ENCODE assay signal across 8 cellular contexts in the genomic region with DNA sequence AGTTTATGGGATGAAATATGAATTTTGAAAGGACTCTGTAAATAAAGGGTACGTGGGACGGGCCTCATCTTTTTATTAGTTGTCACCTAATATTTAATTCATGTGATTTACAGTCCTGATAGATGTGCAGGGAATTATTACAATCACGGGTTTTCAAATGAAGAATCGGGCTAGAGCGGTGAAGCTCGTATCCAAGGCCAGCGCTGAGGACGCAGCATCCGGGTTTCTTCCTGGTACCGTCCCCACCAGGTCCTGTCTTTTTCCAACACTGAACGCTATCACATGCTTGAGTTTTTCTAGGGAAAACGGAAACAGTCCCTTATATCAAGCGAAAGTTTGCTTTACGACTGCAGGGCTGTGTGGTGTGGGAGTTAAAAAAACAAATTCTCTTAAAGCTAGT. TPM values are rescaled to one million over a fixed set of nuclear protein-coding genes. Genes with fewer than 3 reads are reported as not detected.
A peak's percentile ranks its signal among the peaks of the same experiment; 100 is the strongest.
DNase-seq lines count a peak whose midpoint lies in the region; ATAC-seq, FAIRE-seq and TF ChIP-seq lines count a peak whose summit lies in the region.

No MANE protein-coding gene starts in this region.

- H3K36me3 ChIP-seq in Panc1 (ENCODE audit: control insufficient read depth, insufficient read depth, low read length) (no peaks in the 10 kb centered on the region; the same call in 1 of the 2 replicates), HepG2 (replicated peaks in 1 of 2; ENCODE audit: control insufficient read depth in 1 of 2, insufficient read depth in 2 of 2, low read length in 2 of 2) (peaks cover 2 to 28% of the 10 kb centered on the region in 2 experiments; a peak in 3 of 5 replicates)

- no peaks in the 10 kb centered on the region for H4K20me1 ChIP-seq in HepG2 (ENCODE audit: insufficient read depth, low read length)

- H3K4me1 ChIP-seq in Panc1 (ENCODE audit: control insufficient read depth, insufficient read depth, low read length) (peaks cover 13% of the 10 kb centered on the region), HepG2 (ENCODE audit: insufficient read depth, low read length) (peaks cover 22% of the 10 kb centered on the region)

- TF ChIP-seq RAD21 in HepG2 (CRISPR knock-in tag; IDR thresholded peaks at IDR 0.05), result no peak

- CTCF ChIA-PET in Panc1 (lab: Charles Lee) (interaction anchor here (0.5 kb wide), 1 partner anchor 118 kb away, joined by 3 read pairs; no protein-coding TSS in a partner anchor), HepG2 (lab: Yijun Ruan, JAX; ENCODE audit: low intra/inter-chr PET ratio, low total read pairs) (interaction anchor here (1.3 kb wide), 1 partner anchor 11 kb away, joined by 3 read pairs; a partner anchor contains a TSS)

- POLR2A ChIA-PET in Panc1 (lab: Charles Lee), result no interaction called here
- POLR2A ChIA-PET in HepG2 (lab: Yijun Ruan, JAX), result interaction anchor here (0.6 to 3.8 kb wide), 5 partner anchors 10 to 133 kb away, joined by 3 to 89 read pairs (median 3); a partner anchor contains a TSS

- no peaks in the 10 kb centered on the region for H3K9me3 ChIP-seq in Panc1 (ENCODE audit: control insufficient read depth, insufficient read depth, low read depth, low read length)
- H3K9me3 ChIP-seq in HepG2 (ENCODE audit: low read length), result no peaks in the 10 kb centered on the region

- ATAC-seq in Panc1, result no peak
- peak; percentile 21 for ATAC-seq in HepG2

- peaks cover 11% of the 10 kb centered on the region for H3K79me2 ChIP-seq in HepG2 (ENCODE audit: insufficient read depth, low read length)

- TF ChIP-seq POLR2A in HepG2 (IDR thresholded peaks at IDR 0.05; ENCODE audit: insufficient read depth in 1 of 2, low read depth in 2 of 2, low read length in 2 of 2), result no peak
- no peak for TF ChIP-seq POLR2A in H54 (IDR thresholded peaks at IDR 0.05; ENCODE audit: low read depth, low read length)

- no peak for TF ChIP-seq EP300 in HepG2 (IDR thresholded peaks at IDR 0.05; ENCODE audit: low read depth in 2 of 2, low read length in 2 of 2)
- no peak for TF ChIP-seq EP300 in HepG2 (CRISPR knock-in tag; IDR thresholded peaks at IDR 0.05; ENCODE audit: borderline replicate concordance)

- TF ChIP-seq CTCF in Panc1 (IDR thresholded peaks at IDR 0.05), result no peak
- no peak for TF ChIP-seq CTCF in HepG2 (CRISPR knock-in tag; IDR thresholded peaks at IDR 0.05)
- TF ChIP-seq CTCF in GM20000 (IDR thresholded peaks at IDR 0.05; ENCODE audit: extremely low read depth, missing control alignments), result no peak

- H3K27ac ChIP-seq in Panc1 (ENCODE audit: low read length) (peak overlapping the region; percentile 91), cingulate gyrus (ENCODE audit: low read depth, low read length) (peak overlapping the region; percentile 99), HepG2 (ENCODE audit: extremely low read length, insufficient read depth, low read length) (peak overlapping the region; percentile 91), substantia nigra (ENCODE audit: low read depth, low read length, poor library complexity, severe bottlenecking) (peak overlapping the region; percentile 97)

- TSS peak; percentile 74 for BruUV-seq in Panc1 (replicated peaks; lab: Mats Ljungman, UMichigan)
- no TSS peak for BruUV-seq in HepG2 (replicated peaks; lab: Mats Ljungman, UMichigan)

- WGBS in HepG2 (ENCODE audit: low lambda C conversion rate), result 1% methylated on average over 14 of the region's 14 CpGs

- intact Hi-C loops in Panc1 (cut with micrococcal nuclease; ENCODE audit: unreplicated experiment) (no loop called here), HepG2 (cut with micrococcal nuclease; ENCODE audit: unreplicated experiment) (loop anchor here (1.0 kb wide), 1 partner anchor 10 kb away; a partner anchor contains a TSS)

- H3K9ac ChIP-seq in HepG2 (ENCODE audit: insufficient read depth, low read depth, low read length), result peak overlapping the region; percentile 93

- peak overlapping the region; percentile 100 for H3K4me2 ChIP-seq in HepG2 (ENCODE audit: low read depth, low read length)

- peak; percentile 38 for DNase-seq in NCI-H82 (lab: John Stamatoyannopoulos, UW)
- DNase-seq in NCI-H82 treated with DMSO at 0.1 percent for 48 hours (lab: John Stamatoyannopoulos, UW; ENCODE audit: unreplicated experiment), result no peak
- no peak for DNase-seq in Panc1 (ENCODE audit: low read depth, low spot score)
- no peak for DNase-seq in HepG2 (ENCODE audit: low spot score)
- DNase-seq in substantia nigra (lab: John Stamatoyannopoulos, UW), result peak in 23 of 49 donors; percentile 13 to 54 (median 35)
- no peak for DNase-seq in GM20000 (ENCODE audit: low spot score)
- no peak for DNase-seq in H54 (ENCODE audit: insufficient read length, low spot score)

- no peak overlapping the region for H2AFZ ChIP-seq in HepG2 (ENCODE audit: low read length)

- in situ Hi-C loops in Panc1 (cut with HindIII; ENCODE audit: low pct_unique_long_range_greater_than_20kb, low sequenced_read_pairs) (no loop called here), HepG2 (cut with HindIII; ENCODE audit: extremely low pct_ligation_motif_present, low pct_unique_long_range_greater_than_20kb) (no loop called here)

- H3K4me3 ChIP-seq in Panc1 (ENCODE audit: low read depth in 2 of 2, low read length in 2 of 2), result peak overlapping the region; percentile 62 to 82
- H3K4me3 ChIP-seq in HepG2 (replicated peaks in 1 of 3; ENCODE audit: insufficient read depth in 1 of 3, low read depth in 2 of 3, low read length in 3 of 3), result peak overlapping the region; percentile 78 to 88 (median 87)

- H3K27me3 ChIP-seq in Panc1 (ENCODE audit: control insufficient read depth, insufficient read depth, low read length) (no peaks in the 10 kb centered on the region), HepG2 (ENCODE audit: control insufficient read depth in 1 of 2, insufficient read depth in 2 of 2, low read length in 2 of 2) (no peaks in the 10 kb centered on the region; a peak in 1 of 5 replicates)

- FAIRE-seq in HepG2 (lab: Jason Lieb, UNC) (peak; percentile 26), H54 (lab: Jason Lieb, UNC) (no peak)

RNA-seq across cellular contexts. Expression of a gene that starts 0.8 kb away (rescaled TPM):
- total RNA-seq in Panc1 (2021; ENCODE audit: unreplicated experiment) (44.6 TPM), HepG2 (2016; rRNA removed; fragmentation: Illumina TruSeq; extraction: Trizol) (8.3 and 13.3 TPM in 2 replicates)
- 44.3 TPM for polyA plus RNA-seq in Panc1 (2012; ENCODE audit: insufficient read length)
- total RNA-seq in HepG2 (2016; cell fraction: cytosol; rRNA removed; fragmentation: Illumina TruSeq; extraction: Trizol; ENCODE audit: low read depth), result 5.6 and 7.0 TPM in 2 replicates
- 6.8 and 9.3 TPM in 2 replicates for total RNA-seq in HepG2 (2016; cell fraction: insoluble cytoplasmic fraction; rRNA removed; fragmentation: Illumina TruSeq; extraction: Trizol)
- 17.0 and 23.0 TPM in 2 replicates for total RNA-seq in HepG2 (2016; cell fraction: membrane; rRNA removed; fragmentation: Illumina TruSeq; extraction: Trizol)
- 5.7 and 6.8 TPM in 2 replicates for total RNA-seq in HepG2 (2016; cell fraction: nucleus; rRNA removed; fragmentation: Illumina TruSeq; extraction: Trizol)
- polyA plus RNA-seq in HepG2 (2011; rRNA removed), result 26.6 and 32.8 TPM in 2 replicates
- 47.7 and 50.1 TPM in 2 replicates for polyA plus RNA-seq in HepG2 (2011; cell fraction: cytosol; rRNA removed)
- polyA plus RNA-seq in HepG2 (2011; cell fraction: nucleus; rRNA removed), result 14.7 and 19.6 TPM in 2 replicates
- polyA plus RNA-seq in HepG2 (2012), result 71.3 and 72.4 TPM in 2 replicates
- 125 and 160 TPM in 2 replicates for polyA plus RNA-seq in HepG2 (2016; cell fraction: cytosol; fragmentation: Illumina TruSeq; extraction: Trizol; ENCODE audit: low read depth)
- 51.2 and 59.0 TPM in 2 replicates for polyA plus RNA-seq in HepG2 (2016; cell fraction: insoluble cytoplasmic fraction; fragmentation: Illumina TruSeq; extraction: Trizol; ENCODE audit: low read depth)
- 114 and 133 TPM in 2 replicates for polyA plus RNA-seq in HepG2 (2016; cell fraction: membrane; fragmentation: Illumina TruSeq; extraction: Trizol; ENCODE audit: low read depth)
- 38.0 and 39.5 TPM in 2 replicates for polyA plus RNA-seq in HepG2 (2016; cell fraction: nucleus; fragmentation: Illumina TruSeq; extraction: Trizol; ENCODE audit: insufficient read depth, low read depth)
- polyA minus RNA-seq in HepG2 (2011; rRNA and poly(A)+ RNA removed; ENCODE audit: low replicate concordance), result 9.6 and 10.3 TPM in 2 replicates
- polyA minus RNA-seq in HepG2 (2011; cell fraction: cytosol; rRNA and poly(A)+ RNA removed), result 9.8 and 10.2 TPM in 2 replicates
- polyA minus RNA-seq in HepG2 (2011; cell fraction: nucleus; rRNA and poly(A)+ RNA removed), result 8.1 and 15.5 TPM in 2 replicates

RNA-seq across cellular contexts. Expression of a gene that starts 6.2 kb away (rescaled TPM):
- total RNA-seq in Panc1 (2021; ENCODE audit: unreplicated experiment) (1.3 TPM), HepG2 (2016; rRNA removed; fragmentation: Illumina TruSeq; extraction: Trizol) (0.07 TPM in 1 of 2 replicates, not detected in the other)
- polyA plus RNA-seq in Panc1 (2012; ENCODE audit: insufficient read length), result 2.6 TPM
- total RNA-seq in HepG2 (2016; cell fraction: cytosol; rRNA removed; fragmentation: Illumina TruSeq; extraction: Trizol; ENCODE audit: low read depth), result not detected in 2 replicates
- total RNA-seq in HepG2 (2016; cell fraction: insoluble cytoplasmic fraction; rRNA removed; fragmentation: Illumina TruSeq; extraction: Trizol), result not detected in 2 replicates
- total RNA-seq in HepG2 (2016; cell fraction: membrane; rRNA removed; fragmentation: Illumina TruSeq; extraction: Trizol), result not detected in 2 replicates
- not detected in 2 replicates for total RNA-seq in HepG2 (2016; cell fraction: nucleus; rRNA removed; fragmentation: Illumina TruSeq; extraction: Trizol)
- polyA plus RNA-seq in HepG2 (2011; rRNA removed), result not detected in 2 replicates
- not detected in 2 replicates for polyA plus RNA-seq in HepG2 (2011; cell fraction: cytosol; rRNA removed)
- 0.05 and 0.08 TPM in 2 replicates for polyA plus RNA-seq in HepG2 (2011; cell fraction: nucleus; rRNA removed)
- 0.07 TPM in 1 of 2 replicates, not detected in the other for polyA plus RNA-seq in HepG2 (2012)
- not detected in 2 replicates for polyA plus RNA-seq in HepG2 (2016; cell fraction: cytosol; fragmentation: Illumina TruSeq; extraction: Trizol; ENCODE audit: low read depth)
- polyA plus RNA-seq in HepG2 (2016; cell fraction: insoluble cytoplasmic fraction; fragmentation: Illumina TruSeq; extraction: Trizol; ENCODE audit: low read depth), result not detected in 2 replicates
- polyA plus RNA-seq in HepG2 (2016; cell fraction: membrane; fragmentation: Illumina TruSeq; extraction: Trizol; ENCODE audit: low read depth), result not detected in 2 replicates
- not detected in 2 replicates for polyA plus RNA-seq in HepG2 (2016; cell fraction: nucleus; fragmentation: Illumina TruSeq; extraction: Trizol; ENCODE audit: insufficient read depth, low read depth)
- 4.0 TPM in 1 of 2 replicates, not detected in the other for polyA minus RNA-seq in HepG2 (2011; rRNA and poly(A)+ RNA removed; ENCODE audit: low replicate concordance)
- polyA minus RNA-seq in HepG2 (2011; cell fraction: cytosol; rRNA and poly(A)+ RNA removed), result not detected in 2 replicates
- 0.25 and 0.39 TPM in 2 replicates for polyA minus RNA-seq in HepG2 (2011; cell fraction: nucleus; rRNA and poly(A)+ RNA removed)

RNA-seq across cellular contexts. Expression of a gene that starts 9.7 kb away (rescaled TPM):
- total RNA-seq in Panc1 (2021; ENCODE audit: unreplicated experiment), result 24.2 TPM
- 25.9 TPM for polyA plus RNA-seq in Panc1 (2012; ENCODE audit: insufficient read length)
- total RNA-seq in HepG2 (2016; rRNA removed; fragmentation: Illumina TruSeq; extraction: Trizol), result 9.1 and 15.1 TPM in 2 replicates
- total RNA-seq in HepG2 (2016; cell fraction: cytosol; rRNA removed; fragmentation: Illumina TruSeq; extraction: Trizol; ENCODE audit: low read depth), result 1.9 and 2.2 TPM in 2 replicates
- 8.3 and 15.3 TPM in 2 replicates for total RNA-seq in HepG2 (2016; cell fraction: insoluble cytoplasmic fraction; rRNA removed; fragmentation: Illumina TruSeq; extraction: Trizol)
- 6.5 and 6.8 TPM in 2 replicates for total RNA-seq in HepG2 (2016; cell fraction: membrane; rRNA removed; fragmentation: Illumina TruSeq; extraction: Trizol)
- total RNA-seq in HepG2 (2016; cell fraction: nucleus; rRNA removed; fragmentation: Illumina TruSeq; extraction: Trizol), result 11.0 and 13.5 TPM in 2 replicates
- polyA plus RNA-seq in HepG2 (2011; rRNA removed), result 23.4 and 25.7 TPM in 2 replicates
- 17.5 and 21.7 TPM in 2 replicates for polyA plus RNA-seq in HepG2 (2011; cell fraction: cytosol; rRNA removed)
- 14.8 and 15.8 TPM in 2 replicates for polyA plus RNA-seq in HepG2 (2011; cell fraction: nucleus; rRNA removed)
- 13.6 and 14.8 TPM in 2 replicates for polyA plus RNA-seq in HepG2 (2012)
- 2.2 and 3.3 TPM in 2 replicates for polyA plus RNA-seq in HepG2 (2016; cell fraction: cytosol; fragmentation: Illumina TruSeq; extraction: Trizol; ENCODE audit: low read depth)
- 8.7 and 9.7 TPM in 2 replicates for polyA plus RNA-seq in HepG2 (2016; cell fraction: insoluble cytoplasmic fraction; fragmentation: Illumina TruSeq; extraction: Trizol; ENCODE audit: low read depth)
- 5.7 and 7.6 TPM in 2 replicates for polyA plus RNA-seq in HepG2 (2016; cell fraction: membrane; fragmentation: Illumina TruSeq; extraction: Trizol; ENCODE audit: low read depth)
- polyA plus RNA-seq in HepG2 (2016; cell fraction: nucleus; fragmentation: Illumina TruSeq; extraction: Trizol; ENCODE audit: insufficient read depth, low read depth), result 18.7 and 20.1 TPM in 2 replicates
- polyA minus RNA-seq in HepG2 (2011; rRNA and poly(A)+ RNA removed; ENCODE audit: low replicate concordance), result 47.7 and 73.3 TPM in 2 replicates
- 10.8 and 14.8 TPM in 2 replicates for polyA minus RNA-seq in HepG2 (2011; cell fraction: cytosol; rRNA and poly(A)+ RNA removed)
- 8.0 and 9.1 TPM in 2 replicates for polyA minus RNA-seq in HepG2 (2011; cell fraction: nucleus; rRNA and poly(A)+ RNA removed)

RNA-seq across cellular contexts. Expression of a gene that starts 10.3 kb away (rescaled TPM):
- total RNA-seq in Panc1 (2021; ENCODE audit: unreplicated experiment) (92.2 TPM), HepG2 (2016; rRNA removed; fragmentation: Illumina TruSeq; extraction: Trizol) (87.8 and 107 TPM in 2 replicates)
- 69.4 TPM for polyA plus RNA-seq in Panc1 (2012; ENCODE audit: insufficient read length)
- total RNA-seq in HepG2 (2016; cell fraction: cytosol; rRNA removed; fragmentation: Illumina TruSeq; extraction: Trizol; ENCODE audit: low read depth), result 30.3 and 32.0 TPM in 2 replicates
- 97.5 and 126 TPM in 2 replicates for total RNA-seq in HepG2 (2016; cell fraction: insoluble cytoplasmic fraction; rRNA removed; fragmentation: Illumina TruSeq; extraction: Trizol)
- total RNA-seq in HepG2 (2016; cell fraction: membrane; rRNA removed; fragmentation: Illumina TruSeq; extraction: Trizol), result 35.9 and 38.9 TPM in 2 replicates
- total RNA-seq in HepG2 (2016; cell fraction: nucleus; rRNA removed; fragmentation: Illumina TruSeq; extraction: Trizol), result 42.2 and 49.2 TPM in 2 replicates
- 64.4 and 68.5 TPM in 2 replicates for polyA plus RNA-seq in HepG2 (2011; rRNA removed)
- 57.0 and 63.1 TPM in 2 replicates for polyA plus RNA-seq in HepG2 (2011; cell fraction: cytosol; rRNA removed)
- polyA plus RNA-seq in HepG2 (2011; cell fraction: nucleus; rRNA removed), result 12.8 and 16.1 TPM in 2 replicates
- polyA plus RNA-seq in HepG2 (2012), result 89.3 and 94.8 TPM in 2 replicates
- polyA plus RNA-seq in HepG2 (2016; cell fraction: cytosol; fragmentation: Illumina TruSeq; extraction: Trizol; ENCODE audit: low read depth), result 38.8 and 39.9 TPM in 2 replicates
- 148 TPM in 2 replicates for polyA plus RNA-seq in HepG2 (2016; cell fraction: insoluble cytoplasmic fraction; fragmentation: Illumina TruSeq; extraction: Trizol; ENCODE audit: low read depth)
- 33.5 and 37.6 TPM in 2 replicates for polyA plus RNA-seq in HepG2 (2016; cell fraction: membrane; fragmentation: Illumina TruSeq; extraction: Trizol; ENCODE audit: low read depth)
- polyA plus RNA-seq in HepG2 (2016; cell fraction: nucleus; fragmentation: Illumina TruSeq; extraction: Trizol; ENCODE audit: insufficient read depth, low read depth), result 91.1 and 93.0 TPM in 2 replicates
- polyA minus RNA-seq in HepG2 (2011; rRNA and poly(A)+ RNA removed; ENCODE audit: low replicate concordance), result 16.6 and 26.0 TPM in 2 replicates
- polyA minus RNA-seq in HepG2 (2011; cell fraction: cytosol; rRNA and poly(A)+ RNA removed), result 16.4 and 21.7 TPM in 2 replicates
- polyA minus RNA-seq in HepG2 (2011; cell fraction: nucleus; rRNA and poly(A)+ RNA removed), result 16.2 and 17.2 TPM in 2 replicates

RNA-seq across cellular contexts. Expression of a gene that starts 50.3 kb away (rescaled TPM):
- total RNA-seq in Panc1 (2021; ENCODE audit: unreplicated experiment), result 2.7 TPM
- polyA plus RNA-seq in Panc1 (2012; ENCODE audit: insufficient read length), result 2.8 TPM
- total RNA-seq in HepG2 (2016; rRNA removed; fragmentation: Illumina TruSeq; extraction: Trizol), result 0.18 and 1.0 TPM in 2 replicates
- total RNA-seq in HepG2 (2016; cell fraction: cytosol; rRNA removed; fragmentation: Illumina TruSeq; extraction: Trizol; ENCODE audit: low read depth), result 0.53 and 0.61 TPM in 2 replicates
- 0.22 and 1.2 TPM in 2 replicates for total RNA-seq in HepG2 (2016; cell fraction: insoluble cytoplasmic fraction; rRNA removed; fragmentation: Illumina TruSeq; extraction: Trizol)
- 0.45 and 0.49 TPM in 2 replicates for total RNA-seq in HepG2 (2016; cell fraction: membrane; rRNA removed; fragmentation: Illumina TruSeq; extraction: Trizol)
- 2.1 TPM in 2 replicates for total RNA-seq in HepG2 (2016; cell fraction: nucleus; rRNA removed; fragmentation: Illumina TruSeq; extraction: Trizol)
- polyA plus RNA-seq in HepG2 (2011; rRNA removed), result 3.7 and 4.4 TPM in 2 replicates
- 1.6 and 2.3 TPM in 2 replicates for polyA plus RNA-seq in HepG2 (2011; cell fraction: cytosol; rRNA removed)
- 30.3 and 32.1 TPM in 2 replicates for polyA plus RNA-seq in HepG2 (2011; cell fraction: nucleus; rRNA removed)
- 1.9 and 2.5 TPM in 2 replicates for polyA plus RNA-seq in HepG2 (2012)
- polyA plus RNA-seq in HepG2 (2016; cell fraction: cytosol; fragmentation: Illumina TruSeq; extraction: Trizol; ENCODE audit: low read depth), result 0.15 and 0.16 TPM in 2 replicates
- polyA plus RNA-seq in HepG2 (2016; cell fraction: insoluble cytoplasmic fraction; fragmentation: Illumina TruSeq; extraction: Trizol; ENCODE audit: low read depth), result 0.16 and 0.46 TPM in 2 replicates
- polyA plus RNA-seq in HepG2 (2016; cell fraction: membrane; fragmentation: Illumina TruSeq; extraction: Trizol; ENCODE audit: low read depth), result 0.27 and 0.41 TPM in 2 replicates
- 3.2 and 4.0 TPM in 2 replicates for polyA plus RNA-seq in HepG2 (2016; cell fraction: nucleus; fragmentation: Illumina TruSeq; extraction: Trizol; ENCODE audit: insufficient read depth, low read depth)
- 1.3 and 4.2 TPM in 2 replicates for polyA minus RNA-seq in HepG2 (2011; rRNA and poly(A)+ RNA removed; ENCODE audit: low replicate concordance)
- polyA minus RNA-seq in HepG2 (2011; cell fraction: cytosol; rRNA and poly(A)+ RNA removed), result 1.5 and 1.8 TPM in 2 replicates
- polyA minus RNA-seq in HepG2 (2011; cell fraction: nucleus; rRNA and poly(A)+ RNA removed), result 6.4 and 6.7 TPM in 2 replicates
